In genomic region chr12:113416091-113416754, GRCh38 we compare ENCODE assay signal across 1 cellular context.
TF ChIP-seq lines count a peak whose summit lies in the region.

No MANE protein-coding gene starts in this region.

TF ChIP-seq in K562, 482 proteins besides CTCF, POLR2A, EP300 and RAD21 (continues in another document):
- TF ChIP-seq PREB (CRISPR knock-in tag; IDR thresholded peaks at IDR 0.05) (no peak), REST (CRISPR knock-in tag; IDR thresholded peaks at IDR 0.05; ENCODE audit: low read depth) (no peak), C11orf30 (IDR thresholded peaks at IDR 0.05; ENCODE audit: low read depth) (peak; percentile 63), BCL6 (CRISPR knock-in tag; IDR thresholded peaks at IDR 0.05) (0 out of 2 replicates have a peak, but pooled peaks have one; percentile 13), TRIM28 (IDR thresholded peaks at IDR 0.05) (no peak), ZFP36 (IDR thresholded peaks at IDR 0.05; ENCODE audit: low read depth, low read length, partially characterized antibody) (no peak), ZNF445 (CRISPR knock-in tag; IDR thresholded peaks at IDR 0.05; ENCODE audit: low read depth) (no peak), CHD1 (IDR thresholded peaks at IDR 0.05; ENCODE audit: low read length) (no peak), DPF2 (IDR thresholded peaks at IDR 0.05) (peak; percentile 62), MAX (CRISPR knock-in tag; IDR thresholded peaks at IDR 0.05) (no peak), ZC3H4 (CRISPR knock-in tag; IDR thresholded peaks at IDR 0.05; ENCODE audit: borderline replicate concordance) (no peak), ZNF444 (CRISPR knock-in tag; IDR thresholded peaks at IDR 0.05) (no peak), SMARCA5 (IDR thresholded peaks at IDR 0.05) (peak; percentile 62; the same call in 1 of the 2 replicates), CSDE1 (IDR thresholded peaks at IDR 0.05) (no peak), USF1 (CRISPR knock-in tag; IDR thresholded peaks at IDR 0.05) (peak; percentile 83), TEAD1 (CRISPR knock-in tag; IDR thresholded peaks at IDR 0.05) (no peak), HSF4 (CRISPR knock-in tag; IDR thresholded peaks at IDR 0.05; ENCODE audit: borderline replicate concordance) (no peak), KLF10 (CRISPR knock-in tag; IDR thresholded peaks at IDR 0.05) (no peak), MAFF (IDR thresholded peaks at IDR 0.05; ENCODE audit: low read length) (peak; percentile 0; the same call in 1 of the 2 replicates), ZKSCAN3 (CRISPR knock-in tag; IDR thresholded peaks at IDR 0.05) (no peak), SMARCC2 (IDR thresholded peaks at IDR 0.05; ENCODE audit: low read depth) (no peak), GATAD2A (IDR thresholded peaks at IDR 0.05) (no peak), ETV5 (CRISPR knock-in tag; IDR thresholded peaks at IDR 0.05; ENCODE audit: low read depth) (no peak), CXXC5 (CRISPR knock-in tag; IDR thresholded peaks at IDR 0.05) (no peak; the same call in 1 of the 2 replicates), CREB3 (tag; conservative IDR thresholded peaks at IDR 0.05; ENCODE audit: low read depth) (no peak), ELF4 (CRISPR knock-in tag; IDR thresholded peaks at IDR 0.05) (no peak), COPS2 (conservative IDR thresholded peaks at IDR 0.05) (no peak), TAL1 (IDR thresholded peaks at IDR 0.05) (no peak), ZFPM2 (CRISPR knock-in tag; IDR thresholded peaks at IDR 0.05) (no peak), MCM5 (IDR thresholded peaks at IDR 0.05; ENCODE audit: low read depth) (no peak), WHSC1 (IDR thresholded peaks at IDR 0.05; ENCODE audit: low read length) (no peak), ZNF507 (tag; conservative IDR thresholded peaks at IDR 0.05) (no peak), LARP7 (IDR thresholded peaks at IDR 0.05) (no peak), SIRT6 (IDR thresholded peaks at IDR 0.05; ENCODE audit: low read depth, low read length) (no peak), HDGF (IDR thresholded peaks at IDR 0.05) (no peak), ZNF668 (CRISPR knock-in tag; IDR thresholded peaks at IDR 0.05) (no peak), RAD51 (IDR thresholded peaks at IDR 0.05; ENCODE audit: borderline replicate concordance, low read depth) (peak; percentile 72), BRF2 (IDR thresholded peaks at IDR 0.05; ENCODE audit: borderline replicate concordance, insufficient read depth, insufficient read length) (no peak), ZNF764 (CRISPR knock-in tag; IDR thresholded peaks at IDR 0.05; ENCODE audit: low read depth) (no peak), MTA2 (IDR thresholded peaks at IDR 0.05; ENCODE audit: low read depth) (no peak), PRMT5 (CRISPR knock-in tag; IDR thresholded peaks at IDR 0.05) (no peak), BCLAF1 (IDR thresholded peaks at IDR 0.05; ENCODE audit: borderline replicate concordance in 1 of 2, control insufficient read depth in 1 of 2, low read depth in 2 of 2, low read length in 1 of 2) (no peak), ZNF24 (IDR thresholded peaks at IDR 0.05) (no peak), HBP1 (CRISPR knock-in tag; IDR thresholded peaks at IDR 0.05) (no peak), TGIF2 (CRISPR knock-in tag; IDR thresholded peaks at IDR 0.05) (no peak), HINFP (tag; conservative IDR thresholded peaks at IDR 0.05; ENCODE audit: low read depth) (no peak), ZNF518B (CRISPR knock-in tag; IDR thresholded peaks at IDR 0.05) (no peak), ELF1 (tag; IDR thresholded peaks at IDR 0.05) (0 out of 2 replicates have a peak, but pooled peaks have one; percentile 25), ZBTB33 (CRISPR knock-in tag; IDR thresholded peaks at IDR 0.05) (no peak), NFYB (IDR thresholded peaks at IDR 0.05; ENCODE audit: extremely low read depth, insufficient read length) (no peak), NFIX (CRISPR knock-in tag; IDR thresholded peaks at IDR 0.05; ENCODE audit: low read depth) (no peak)
